2 cellular contexts compared by ENCODE assay signal in the genomic region with DNA sequence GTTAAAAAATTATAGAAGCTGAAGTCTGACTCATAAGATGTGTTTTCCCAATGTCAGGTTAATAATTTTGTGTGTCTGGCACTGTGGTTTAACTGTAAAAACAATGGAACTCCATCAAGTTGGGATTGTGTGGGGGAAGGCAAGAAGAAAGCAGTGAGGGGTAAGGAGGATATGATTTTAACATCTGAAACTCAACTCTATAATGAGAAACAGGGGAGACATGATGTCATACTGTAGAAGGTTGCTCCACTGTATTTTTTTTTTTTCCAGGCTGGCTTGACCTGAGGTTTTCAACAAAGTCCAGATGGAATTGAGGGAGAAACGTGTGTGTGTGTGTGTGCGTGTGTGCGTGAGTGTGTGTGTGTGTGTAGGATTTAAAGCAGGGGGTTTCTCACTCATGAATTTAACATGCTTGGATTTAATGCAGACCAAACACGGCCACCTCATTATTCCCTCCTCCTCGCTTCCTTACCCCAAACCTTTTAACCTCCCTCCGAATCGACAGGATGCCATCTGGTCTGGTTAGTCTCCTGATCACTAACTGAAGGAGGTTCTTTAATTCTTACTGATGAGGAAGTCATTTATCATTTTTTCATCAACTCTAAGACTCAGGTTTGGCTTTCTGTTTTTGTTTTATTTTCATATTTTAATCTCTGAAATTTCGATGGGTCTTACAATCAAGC.
TF ChIP-seq lines count a peak whose summit lies in the region.

No MANE protein-coding gene starts in this region.

TF ChIP-seq in HepG2, 621 proteins besides CTCF, POLR2A, EP300 and RAD21 (continued from another document):
- TF ChIP-seq, protein P1, sequence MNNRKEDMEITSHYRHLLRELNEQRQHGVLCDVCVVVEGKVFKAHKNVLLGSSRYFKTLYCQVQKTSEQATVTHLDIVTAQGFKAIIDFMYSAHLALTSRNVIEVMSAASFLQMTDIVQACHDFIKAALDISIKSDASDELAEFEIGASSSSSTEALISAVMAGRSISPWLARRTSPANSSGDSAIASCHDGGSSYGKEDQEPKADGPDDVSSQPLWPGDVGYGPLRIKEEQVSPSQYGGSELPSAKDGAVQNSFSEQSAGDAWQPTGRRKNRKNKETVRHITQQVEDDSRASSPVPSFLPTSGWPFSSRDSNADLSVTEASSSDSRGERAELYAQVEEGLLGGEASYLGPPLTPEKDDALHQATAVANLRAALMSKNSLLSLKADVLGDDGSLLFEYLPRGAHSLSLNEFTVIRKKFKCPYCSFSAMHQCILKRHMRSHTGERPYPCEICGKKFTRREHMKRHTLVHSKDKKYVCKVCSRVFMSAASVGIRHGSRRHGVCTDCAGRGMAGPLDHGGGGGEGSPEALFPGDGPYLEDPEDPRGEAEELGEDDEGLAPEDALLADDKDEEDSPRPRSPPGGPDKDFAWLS (CRISPR knock-in tag; IDR thresholded peaks at IDR 0.05; ENCODE audit: borderline replicate concordance) = no peak
- TF ChIP-seq ZNF382 (CRISPR knock-in tag; IDR thresholded peaks at IDR 0.05; ENCODE audit: borderline replicate concordance) (no peak), ATF7 (IDR thresholded peaks at IDR 0.05) (peak; percentile 11; the same call in 1 of the 2 replicates), ATF7 (CRISPR knock-in tag; IDR thresholded peaks at IDR 0.05) (no peak), ARHGAP35 (CRISPR knock-in tag; IDR thresholded peaks at IDR 0.05; ENCODE audit: borderline replicate concordance) (no peak)
TF ChIP-seq in HepG2: peak in this region for 1.

TF ChIP-seq in SK-N-SH, 30 proteins besides CTCF, POLR2A, EP300 and RAD21 (continued from another document):
- TF ChIP-seq RXRA (IDR thresholded peaks at IDR 0.05; ENCODE audit: borderline replicate concordance, low read depth) (peak; percentile 34; the same call in 1 of the 2 replicates), TEAD4 (IDR thresholded peaks at IDR 0.05; ENCODE audit: borderline replicate concordance, insufficient read depth) (0 out of 2 replicates have a peak, but pooled peaks have one; percentile 10)
